In the genomic region with DNA sequence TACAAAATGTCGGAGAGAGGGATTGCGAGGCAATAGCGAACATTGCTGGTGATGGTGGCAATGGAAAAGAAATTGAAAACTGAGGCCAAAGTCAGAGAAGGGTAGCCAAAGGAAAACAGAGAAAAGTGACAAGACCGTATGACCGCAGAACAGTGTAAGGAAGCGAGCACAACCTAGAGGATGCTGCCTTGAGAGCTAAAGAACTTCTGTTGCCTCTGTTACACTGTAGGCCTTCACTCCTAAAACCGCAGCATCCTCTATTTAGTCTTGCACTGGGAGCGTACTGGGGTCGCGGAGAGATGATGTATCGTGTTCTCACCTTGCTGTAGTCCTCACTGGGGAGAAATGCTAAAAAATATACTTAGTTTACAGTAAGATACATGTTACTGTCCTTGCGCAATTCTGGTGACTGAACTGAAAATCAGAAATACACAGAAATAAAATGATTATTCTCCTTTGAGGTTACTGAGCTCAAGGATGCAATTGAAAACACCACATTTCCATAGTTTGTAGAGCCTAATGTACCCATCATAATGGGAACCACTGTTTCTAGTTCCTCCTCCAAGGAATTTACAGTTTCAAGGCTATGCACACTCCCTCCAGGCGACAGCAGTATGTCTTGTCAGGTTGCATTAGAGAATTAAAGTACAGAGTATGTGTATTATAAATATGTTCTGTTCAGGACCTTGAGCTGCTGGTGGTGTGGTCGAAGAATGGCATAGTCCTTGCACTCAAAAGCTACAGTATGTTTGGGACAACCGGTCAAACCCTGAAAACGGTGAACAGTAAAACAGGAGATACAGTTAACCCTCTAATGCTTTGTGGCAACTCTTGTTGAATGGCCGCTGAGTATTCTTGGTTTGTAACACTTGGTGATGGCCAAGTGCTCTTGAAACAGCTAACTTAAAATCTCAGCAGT, we compare ENCODE assay signal across 1 cellular context.
TF ChIP-seq lines count a peak whose summit lies in the region.

No MANE protein-coding gene starts in this region.

TF ChIP-seq in SK-N-SH treated with all-trans-retinoic acid at 6 μM for 48 hours, 23 proteins besides CTCF, POLR2A, EP300 and RAD21 (continued from another document):
- TF ChIP-seq, protein P1, sequence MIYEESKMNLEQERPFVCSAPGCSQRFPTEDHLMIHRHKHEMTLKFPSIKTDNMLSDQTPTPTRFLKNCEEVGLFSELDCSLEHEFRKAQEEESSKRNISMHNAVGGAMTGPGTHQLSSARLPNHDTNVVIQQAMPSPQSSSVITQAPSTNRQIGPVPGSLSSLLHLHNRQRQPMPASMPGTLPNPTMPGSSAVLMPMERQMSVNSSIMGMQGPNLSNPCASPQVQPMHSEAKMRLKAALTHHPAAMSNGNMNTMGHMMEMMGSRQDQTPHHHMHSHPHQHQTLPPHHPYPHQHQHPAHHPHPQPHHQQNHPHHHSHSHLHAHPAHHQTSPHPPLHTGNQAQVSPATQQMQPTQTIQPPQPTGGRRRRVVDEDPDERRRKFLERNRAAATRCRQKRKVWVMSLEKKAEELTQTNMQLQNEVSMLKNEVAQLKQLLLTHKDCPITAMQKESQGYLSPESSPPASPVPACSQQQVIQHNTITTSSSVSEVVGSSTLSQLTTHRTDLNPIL (CRISPR knock-in tag; IDR thresholded peaks at IDR 0.05; ENCODE audit: low read depth), result no peak
- no peak for TF ChIP-seq ISL1 (CRISPR knock-in tag; IDR thresholded peaks at IDR 0.05)
- TF ChIP-seq, protein P2, sequence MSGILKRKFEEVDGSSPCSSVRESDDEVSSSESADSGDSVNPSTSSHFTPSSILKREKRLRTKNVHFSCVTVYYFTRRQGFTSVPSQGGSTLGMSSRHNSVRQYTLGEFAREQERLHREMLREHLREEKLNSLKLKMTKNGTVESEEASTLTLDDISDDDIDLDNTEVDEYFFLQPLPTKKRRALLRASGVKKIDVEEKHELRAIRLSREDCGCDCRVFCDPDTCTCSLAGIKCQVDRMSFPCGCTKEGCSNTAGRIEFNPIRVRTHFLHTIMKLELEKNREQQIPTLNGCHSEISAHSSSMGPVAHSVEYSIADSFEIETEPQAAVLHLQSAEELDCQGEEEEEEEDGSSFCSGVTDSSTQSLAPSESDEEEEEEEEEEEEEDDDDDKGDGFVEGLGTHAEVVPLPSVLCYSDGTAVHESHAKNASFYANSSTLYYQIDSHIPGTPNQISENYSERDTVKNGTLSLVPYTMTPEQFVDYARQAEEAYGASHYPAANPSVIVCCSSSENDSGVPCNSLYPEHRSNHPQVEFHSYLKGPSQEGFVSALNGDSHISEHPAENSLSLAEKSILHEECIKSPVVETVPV (CRISPR knock-in tag; IDR thresholded peaks at IDR 0.05), result no peak
- no peak for TF ChIP-seq PPARA (CRISPR knock-in tag; IDR thresholded peaks at IDR 0.05; ENCODE audit: borderline replicate concordance)
- no peak for TF ChIP-seq PATZ1 (CRISPR knock-in tag; IDR thresholded peaks at IDR 0.05; ENCODE audit: borderline replicate concordance)
- TF ChIP-seq TCF4 (CRISPR knock-in tag; IDR thresholded peaks at IDR 0.05; ENCODE audit: borderline replicate concordance), result no peak
- TF ChIP-seq POU6F1 (CRISPR knock-in tag; IDR thresholded peaks at IDR 0.05; ENCODE audit: borderline replicate concordance, low read depth), result no peak
- TF ChIP-seq RARB (CRISPR knock-in tag; IDR thresholded peaks at IDR 0.05), result no peak
- no peak for TF ChIP-seq ZNF8 (CRISPR knock-in tag; IDR thresholded peaks at IDR 0.05)
